Comparison of ENCODE assay signal across 1 cellular context in genomic region chr11:63970902-63971301, GRCh38.
A peak's percentile ranks its signal among the peaks of the same experiment; 100 is the strongest.
TF ChIP-seq lines count a peak whose summit lies in the region.

No MANE protein-coding gene starts in this region.

TF ChIP-seq in HepG2, 621 proteins besides CTCF, POLR2A, EP300 and RAD21 (continued from another document):
- 0 out of 4 replicates have a peak, but pooled peaks of 1 of the 2 experiments have one; percentile 20 for TF ChIP-seq ATF4 (CRISPR knock-in tag; IDR thresholded peaks at IDR 0.05)
- no peak for TF ChIP-seq SNAPC4 (CRISPR knock-in tag; IDR thresholded peaks at IDR 0.05)
- TF ChIP-seq NFE2L1 (CRISPR knock-in tag; IDR thresholded peaks at IDR 0.05; ENCODE audit: borderline replicate concordance) = no peak
